ENCODE assay signal across 21 cellular contexts in the genomic region with DNA sequence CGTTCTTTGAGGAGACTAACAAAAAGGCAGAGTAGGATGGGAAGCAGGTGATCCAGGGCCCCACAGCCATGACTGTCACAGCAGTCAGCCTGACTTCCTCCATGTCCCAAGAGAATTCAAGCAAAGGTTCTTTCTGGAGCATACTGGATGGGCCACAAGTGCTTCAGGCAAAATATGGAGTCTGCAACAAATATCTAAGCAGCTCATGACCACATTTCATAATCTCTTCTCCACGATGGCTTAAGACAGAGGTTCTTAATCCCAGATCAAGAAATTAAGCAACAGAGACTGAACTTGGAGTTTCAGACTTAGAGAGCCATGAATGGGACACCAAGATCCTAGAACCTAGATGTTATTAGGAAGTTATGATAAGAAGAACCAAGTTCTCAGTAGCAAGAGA. TPM values are rescaled to one million over a fixed set of nuclear protein-coding genes. Genes with fewer than 3 reads are reported as not detected.
DNase-seq lines count a peak whose midpoint lies in the region; ATAC-seq, FAIRE-seq and TF ChIP-seq lines count a peak whose summit lies in the region.
"Had no signal": no experiment of that assay in that cellular context is flagged by ENCODE, and none has a peak within 500 bp of the region (broad histone marks: within the 10 kb centered on the region; RNA-seq: fewer than 3 reads in every experiment).

No MANE protein-coding gene starts in this region.

- no peaks in the 10 kb centered on the region for H4K20me1 ChIP-seq in hepatocyte (ENCODE audit: insufficient read depth, poor library complexity, severe bottlenecking)
- H4K20me1 ChIP-seq: BLaER1 had no signal

- H3K4me1 ChIP-seq in RWPE2 (ENCODE audit: insufficient read depth, poor library complexity, severe bottlenecking) (peaks cover 19% of the 10 kb centered on the region), hepatocyte (ENCODE audit: insufficient read depth) (peaks cover 26% of the 10 kb centered on the region), vagina (peaks cover 42% of the 10 kb centered on the region), pancreas (peaks cover 0 to 4% (median 0%) of the 10 kb centered on the region in 3 donors)
- H3K4me1 ChIP-seq: BLaER1 had no signal

- peaks cover 7% of the 10 kb centered on the region for H3K9me3 Mint-ChIP-seq in natural killer cell treated with Interleukin-12 subunit alpha and Interleukin-12 subunit beta and Interleukin-15 and Interleukin-18, amount 100 ng/mL, for 72 hours
- peaks cover 4 to 6% of the 10 kb centered on the region in 2 donors for H3K9me3 Mint-ChIP-seq in natural killer cell

- no peak overlapping the region for H2AFZ ChIP-seq in hepatocyte

- no peaks in the 10 kb centered on the region for H3K36me3 Mint-ChIP-seq in natural killer cell treated with Interleukin-12 subunit alpha and Interleukin-12 subunit beta and Interleukin-15 and Interleukin-18, amount 100 ng/mL, for 72 hours
- H3K36me3 Mint-ChIP-seq in natural killer cell = no peaks in the 10 kb centered on the region
- H3K36me3 Mint-ChIP-seq: CD8-positive, alpha-beta memory T cell had no signal

- no peak for TF ChIP-seq POLR2A in vagina (IDR thresholded peaks at IDR 0.05)

- no peak overlapping the region for H3K4me3 Mint-ChIP-seq in natural killer cell treated with Interleukin-12 subunit alpha and Interleukin-12 subunit beta and Interleukin-15 and Interleukin-18, amount 100 ng/mL, for 72 hours
- no peak overlapping the region for H3K4me3 Mint-ChIP-seq in natural killer cell
- H3K4me3 Mint-ChIP-seq: CD8-positive, alpha-beta memory T cell had no signal

- H3K27me3 Mint-ChIP-seq in natural killer cell treated with Interleukin-12 subunit alpha and Interleukin-12 subunit beta and Interleukin-15 and Interleukin-18, amount 100 ng/mL, for 72 hours = no peaks in the 10 kb centered on the region
- no peaks in the 10 kb centered on the region for H3K27me3 Mint-ChIP-seq in natural killer cell (ENCODE audit: low read depth in 2 of 2)
- H3K27me3 Mint-ChIP-seq: CD8-positive, alpha-beta memory T cell had no signal

- H3K27ac Mint-ChIP-seq in natural killer cell treated with Interleukin-12 subunit alpha and Interleukin-12 subunit beta and Interleukin-15 and Interleukin-18, amount 100 ng/mL, for 72 hours = no peak overlapping the region
- no peak overlapping the region for H3K27ac Mint-ChIP-seq in natural killer cell
- H3K27ac Mint-ChIP-seq: CD8-positive, alpha-beta memory T cell had no signal

- no peak for TF ChIP-seq CTCF in natural killer cell (IDR thresholded peaks at IDR 0.05)
- no peak for TF ChIP-seq CTCF in RWPE2 (IDR thresholded peaks at IDR 0.05; ENCODE audit: poor library complexity, severe bottlenecking)
- TF ChIP-seq CTCF in hepatocyte (IDR thresholded peaks at IDR 0.05; ENCODE audit: poor library complexity) = no peak
- TF ChIP-seq CTCF in vagina (IDR thresholded peaks at IDR 0.05) = no peak
- no peak for TF ChIP-seq CTCF in pancreas (IDR thresholded peaks at IDR 0.05)

- H3K4me2 ChIP-seq in hepatocyte = no peak overlapping the region
- H3K4me2 ChIP-seq: BLaER1 had no signal

- H3K4me1 Mint-ChIP-seq in natural killer cell treated with Interleukin-12 subunit alpha and Interleukin-12 subunit beta and Interleukin-15 and Interleukin-18, amount 100 ng/mL, for 72 hours (ENCODE audit: low read depth in 2 of 2) = no peaks in the 10 kb centered on the region
- no peaks in the 10 kb centered on the region for H3K4me1 Mint-ChIP-seq in natural killer cell
- H3K4me1 Mint-ChIP-seq: CD8-positive, alpha-beta memory T cell had no signal

- no peak for ATAC-seq in natural killer cell treated with Interleukin-12 subunit alpha and Interleukin-12 subunit beta and Interleukin-15 and Interleukin-18, amount 100 ng/mL, for 72 hours
- no peak for ATAC-seq in natural killer cell
- ATAC-seq in RWPE2 (ENCODE audit: low read depth) = no peak
- ATAC-seq in pancreas = no peak
- ATAC-seq: HepG2 had no signal

- H3K27me3 ChIP-seq in RWPE2 (ENCODE audit: insufficient read depth, poor library complexity, severe bottlenecking) = no peaks in the 10 kb centered on the region
- H3K27me3 ChIP-seq in hepatocyte = no peaks in the 10 kb centered on the region
- no peaks in the 10 kb centered on the region for H3K27me3 ChIP-seq in vagina
- no peaks in the 10 kb centered on the region for H3K27me3 ChIP-seq in pancreas
- H3K27me3 ChIP-seq: BLaER1 had no signal

- intact Hi-C loops in natural killer cell (cut with micrococcal nuclease) = no loop called here
- intact Hi-C loops in vagina (cut with DNase I) = no loop called here
- intact Hi-C loops in pancreas (cut with DNase I) = no loop called here

- H3K9me2 ChIP-seq in hepatocyte (replicated peaks; ENCODE audit: insufficient read depth) = no peaks in the 10 kb centered on the region

- no peak overlapping the region for H3K4me3 ChIP-seq in RWPE2 (ENCODE audit: severe bottlenecking)
- H3K4me3 ChIP-seq in hepatocyte = no peak overlapping the region
- H3K4me3 ChIP-seq in vagina = no peak overlapping the region
- H3K4me3 ChIP-seq in pancreas = no peak overlapping the region
- H3K4me3 ChIP-seq: BLaER1 had no signal

- WGBS in hepatocyte (ENCODE audit: low lambda C conversion rate, missing lambda C conversion rate) = 86% methylated on average over 2 of the region's 2 CpGs
- WGBS in pancreas, 2 donors = 65 to 85% methylated on average over 2 of the region's 2 CpGs

- H3K79me2 ChIP-seq in hepatocyte = no peaks in the 10 kb centered on the region

- peak; percentile 40 for DNase-seq in natural killer cell treated with Interleukin-12 subunit alpha and Interleukin-12 subunit beta and Interleukin-15 and Interleukin-18, amount 100 ng/mL, for 72 hours (ENCODE audit: low spot score)
- DNase-seq in natural killer cell (no peak), RWPE2 (ENCODE audit: low spot score) (no peak), hepatocyte (ENCODE audit: low spot score) (no peak), vagina (ENCODE audit: extremely low spot score in 2 of 2) (no peak), ureter (ENCODE audit: low spot score) (no peak), DMS153 treated with DMSO at 0.1 percent for 48 hours (lab: John Stamatoyannopoulos, UW; ENCODE audit: unreplicated experiment) (no peak), pancreas (no peak)
- DNase-seq: CD8-positive, alpha-beta memory T cell; DMS79; KBM-7; NCI-H1417; NCI-H187 treated with DMSO at 0.1 percent for 48 hours; NCI-H345; NCI-H526; NK-92 treated with Interleukin-12 subunit alpha and Interleukin-12 subunit beta, amount 100 ng/mL, for 24 hours; SIG-M5 had no signal

- H3K27ac ChIP-seq in RWPE2 (ENCODE audit: poor library complexity, severe bottlenecking) (peak overlapping the region; percentile 83), hepatocyte (peak overlapping the region; percentile 62), vagina (peak overlapping the region; percentile 62), pancreas (no peak overlapping the region)
- H3K27ac ChIP-seq: BLaER1 had no signal

- no peak for FAIRE-seq in pancreas (lab: Jason Lieb, UNC)
- FAIRE-seq: A204.1, H1, HepG2 had no signal

- H3K9me3 ChIP-seq in RWPE2 (ENCODE audit: severe bottlenecking) = no peaks in the 10 kb centered on the region
- H3K9me3 ChIP-seq in hepatocyte (ENCODE audit: low read depth) = no peaks in the 10 kb centered on the region
- H3K9me3 ChIP-seq in vagina = no peaks in the 10 kb centered on the region
- H3K9me3 ChIP-seq in pancreas = no peaks in the 10 kb centered on the region
- H3K9me3 ChIP-seq: BLaER1 had no signal

- no peaks in the 10 kb centered on the region for H3K36me3 ChIP-seq in RWPE2 (ENCODE audit: low read depth)
- no peaks in the 10 kb centered on the region for H3K36me3 ChIP-seq in hepatocyte (replicated peaks; ENCODE audit: insufficient read depth, low read depth)
- no peaks in the 10 kb centered on the region for H3K36me3 ChIP-seq in vagina
- no peaks in the 10 kb centered on the region for H3K36me3 ChIP-seq in pancreas
- H3K36me3 ChIP-seq: BLaER1 had no signal

RNA-seq across cellular contexts. Expression of gene GUCY1A2, which starts 31.6 kb away (rescaled TPM):
- total RNA-seq in natural killer cell treated with Interleukin-12 subunit alpha and Interleukin-12 subunit beta and Interleukin-15 and Interleukin-18, amount 100 ng/mL, for 72 hours = not detected
- under 1 TPM in 1 of 3 donors, not detected in 2; 0.15 TPM for total RNA-seq in natural killer cell
- total RNA-seq in hepatocyte = 8.4 and 9.1 TPM in 2 replicates
- polyA plus RNA-seq in hepatocyte = 1.3 and 3.3 TPM in 2 replicates
- 7.4 TPM for total RNA-seq in vagina
- total RNA-seq in ureter = 23.8 TPM
- 10 to 100 TPM in 2 of 6 donors, 1 to 10 TPM in 4; 6.5 to 14.5 (median 8.8) TPM for total RNA-seq in pancreas
- 1 to 10 TPM; 1.1 to 2.6 TPM for polyA plus RNA-seq in pancreas
- total RNA-seq: CD8-positive, alpha-beta memory T cell had no signal
- polyA plus RNA-seq: CD8-positive, alpha-beta memory T cell had no signal

Comparison
In these comparisons a context has a peak if more than half of its experiments do, and no peak if none do; other contexts are left out.
1. H3K27ac ChIP-seq: peak in RWPE2 (single experiment), hepatocyte (single experiment) and vagina (single experiment); none in pancreas (0 of 4).